In genomic region chr2:179410552-179411356, GRCh38 we compare ENCODE assay signal across 8 cellular contexts.
DNase-seq lines count a peak whose midpoint lies in the region; ATAC-seq and TF ChIP-seq lines count a peak whose summit lies in the region.

No MANE protein-coding gene starts in this region.

- H3K4me1 ChIP-seq in OCI-LY3 (ENCODE audit: low read length) (peaks cover 10% of the 10 kb centered on the region), breast epithelium (no peaks in the 10 kb centered on the region)

- no peaks in the 10 kb centered on the region for H3K9me3 ChIP-seq in OCI-LY3 (ENCODE audit: insufficient read depth, low read length)
- no peaks in the 10 kb centered on the region for H3K9me3 ChIP-seq in breast epithelium

- H3K27me3 ChIP-seq in OCI-LY3 (ENCODE audit: low read depth, low read length) (no peaks in the 10 kb centered on the region), breast epithelium (no peaks in the 10 kb centered on the region)

- H3K9ac ChIP-seq in OCI-LY3 (ENCODE audit: low read length), result no peak overlapping the region

- no peaks in the 10 kb centered on the region for H3K36me3 ChIP-seq in OCI-LY3 (replicated peaks; ENCODE audit: low read depth, low read length)
- no peaks in the 10 kb centered on the region for H3K36me3 ChIP-seq in breast epithelium

- no peak overlapping the region for H3K4me3 Mint-ChIP-seq in stimulated activated naive CD8-positive, alpha-beta T cell treated with anti-CD3 and anti-CD28 coated beads, Interleukin-15, amount 100 ng/mL, for 72 hours

- TF ChIP-seq CTCF in OCI-LY3 (IDR thresholded peaks at IDR 0.05; ENCODE audit: low read depth, low read length) (peak; percentile 88), breast epithelium (IDR thresholded peaks at IDR 0.05) (peak; percentile 23 to 60 (median 34))

- H3K27ac Mint-ChIP-seq in stimulated activated naive CD8-positive, alpha-beta T cell treated with anti-CD3 and anti-CD28 coated beads, Interleukin-15, amount 100 ng/mL, for 72 hours, result no peak overlapping the region

- intact Hi-C loops in breast epithelium (cut with DNase I; ENCODE audit: low total_unique reads), result no loop called here

- no peak overlapping the region for H3K27ac ChIP-seq in OCI-LY3 (ENCODE audit: low read length)
- no peak overlapping the region for H3K27ac ChIP-seq in breast epithelium

- H3K79me2 ChIP-seq in OCI-LY3 (ENCODE audit: low read length), result no peaks in the 10 kb centered on the region

- H4K20me1 ChIP-seq in OCI-LY3 (ENCODE audit: insufficient read depth, low read length), result no peaks in the 10 kb centered on the region

- DNase-seq in ELF-1 (ENCODE audit: low read depth, low spot score) (peak; percentile 36), HuH-7 (ENCODE audit: low spot score) (peak; percentile 26), breast epithelium (ENCODE audit: low spot score in 2 of 2) (peak in 1 of 2 donors; percentile 50), kidney glomerular epithelial cell (lab: John Stamatoyannopoulos, UW) (peak; percentile 60), DMS153 treated with DMSO at 0.1 percent for 48 hours (lab: John Stamatoyannopoulos, UW; ENCODE audit: unreplicated experiment) (no peak)
- DNase-seq in stimulated activated naive CD8-positive, alpha-beta T cell treated with anti-CD3 and anti-CD28 coated beads, Interleukin-15, amount 100 ng/mL, for 72 hours, result peak; percentile 20 to 21

- H3K4me3 ChIP-seq in OCI-LY3 (ENCODE audit: low read length), result peak overlapping the region; percentile 27
- H3K4me3 ChIP-seq in breast epithelium, result no peak overlapping the region

- peaks cover 31% of the 10 kb centered on the region for H3K27me3 Mint-ChIP-seq in stimulated activated naive CD8-positive, alpha-beta T cell treated with anti-CD3 and anti-CD28 coated beads, Interleukin-15, amount 100 ng/mL, for 72 hours

- peaks cover 6% of the 10 kb centered on the region for H3K4me1 Mint-ChIP-seq in stimulated activated naive CD8-positive, alpha-beta T cell treated with anti-CD3 and anti-CD28 coated beads, Interleukin-15, amount 100 ng/mL, for 72 hours

- peak overlapping the region; percentile 54 for H3K4me2 ChIP-seq in OCI-LY3 (ENCODE audit: low read length)

- H2AFZ ChIP-seq in OCI-LY3 (ENCODE audit: low read depth, low read length), result 0 out of 2 replicates have a peak overlapping the region, but pooled peaks have one; percentile 3

- H3K9me3 Mint-ChIP-seq in stimulated activated naive CD8-positive, alpha-beta T cell treated with anti-CD3 and anti-CD28 coated beads, Interleukin-15, amount 100 ng/mL, for 72 hours, result no peaks in the 10 kb centered on the region

- ATAC-seq in GM21381 (IDR thresholded peaks at IDR 0.05; ENCODE audit: unreplicated experiment), result peak; percentile 86
- peak; percentile 49 for ATAC-seq in stimulated activated naive CD8-positive, alpha-beta T cell treated with anti-CD3 and anti-CD28 coated beads, Interleukin-15, amount 100 ng/mL, for 72 hours

- TF ChIP-seq POLR2A in breast epithelium (IDR thresholded peaks at IDR 0.05), result no peak
